ENCODE assay signal across 33 cellular contexts in genomic region chr10:109281347-109281746, GRCh38.
"Had no signal": no experiment of that assay in that cellular context is flagged by ENCODE, and none has a peak within 500 bp of the region (broad histone marks: within the 10 kb centered on the region; RNA-seq: fewer than 3 reads in every experiment).

No MANE protein-coding gene starts in this region.

- H3K27ac ChIP-seq: adrenal gland, ascending aorta, body of pancreas, brain microvascular endothelial cell, breast epithelium, cardiac muscle cell had no signal

- H3K27me3 ChIP-seq: adrenal gland, ascending aorta, body of pancreas, brain microvascular endothelial cell, breast epithelium, cardiac muscle cell had no signal

- DNase-seq: activated effector memory CD4-positive, alpha-beta T cell treated with anti-CD3 and anti-CD28 coated beads, Interleukin-2, amount 50 U/mL, for 16 hours; activated effector memory CD4-positive, alpha-beta T cell treated with Interleukin-2 at 50 U/mL for 16 hours; activated gamma-delta T cell; activated gamma-delta T cell treated with Interleukin-2 at 50 U/mL for 16 hours; activated naive CD4-positive, alpha-beta T cell; activated naive CD4-positive, alpha-beta T cell treated with anti-CD3 and anti-CD28 coated beads for 36 hours; activated naive CD4-positive, alpha-beta T cell treated with anti-CD3 and anti-CD28 coated beads, Interleukin-2, amount 10 ng/mL, durations not matched to agents 7 days and 5 days; activated naive CD4-positive, alpha-beta T cell treated with anti-CD3 and anti-CD28 coated beads, Interleukin-2, amount 50 U/mL, for 16 hours; activated naive CD4-positive, alpha-beta T cell treated with Interleukin-2 at 50 U/mL for 16 hours; activated naive CD8-positive, alpha-beta T cell treated with anti-CD3 and anti-CD28 coated beads for 36 hours; activated naive CD8-positive, alpha-beta T cell treated with anti-CD3 and anti-CD28 coated beads, Interleukin-2, amount 10 ng/mL, durations not matched to agents 7 days and 5 days; activated naive CD8-positive, alpha-beta T cell treated with anti-CD3 and anti-CD28 coated beads, Interleukin-2, amount 50 U/mL, for 24 hours; activated T-cell treated with anti-CD3 and anti-CD28 coated beads, Interleukin-2, amount 50 U/mL, for 4 hours; activated T-cell treated with anti-CD3 and anti-CD28 coated beads, Interleukin-2, amount 50 U/mL, for 48 hours; activated T-cell treated with anti-CD3 and anti-CD28 coated beads, Interleukin-2, amount 50 U/mL, for 72 hours; adrenal gland; amniotic stem cell; amygdala; anterior cingulate cortex; aorta; body of pancreas; brain microvascular endothelial cell; caudate nucleus; central memory CD4-positive, alpha-beta T cell; cerebellar nuclear complex had no signal

- H3K4me1 ChIP-seq: adrenal gland, ascending aorta, body of pancreas, breast epithelium had no signal

- ATAC-seq: activated naive CD4-positive, alpha-beta T cell treated with anti-CD3 and anti-CD28 coated beads, Interleukin-2, amount 50 U/mL, for 72 hours; activated naive CD8-positive, alpha-beta T cell treated with anti-CD3 and anti-CD28 coated beads, Interleukin-2, amount 50 U/mL, for 24 hours; activated T-cell treated with anti-CD3 and anti-CD28 coated beads, Interleukin-2, amount 50 U/mL, for 4 hours; activated T-cell treated with anti-CD3 and anti-CD28 coated beads, Interleukin-2, amount 50 U/mL, for 72 hours; activated T-helper 17 cell treated with anti-CD3 and anti-CD28 coated beads, Interleukin-2, amount 50 U/mL, for 72 hours; body of pancreas had no signal

- H3K36me3 ChIP-seq: adrenal gland, ascending aorta, brain microvascular endothelial cell, breast epithelium, cardiac muscle cell had no signal

- H3K4me3 ChIP-seq: adrenal gland, ascending aorta, body of pancreas, breast epithelium, cardiac muscle cell had no signal

- FAIRE-seq: astrocyte, bronchial epithelial cell, colon had no signal

- H3K9me3 ChIP-seq: adrenal gland, ascending aorta, body of pancreas, breast epithelium had no signal
